In the genomic region with DNA sequence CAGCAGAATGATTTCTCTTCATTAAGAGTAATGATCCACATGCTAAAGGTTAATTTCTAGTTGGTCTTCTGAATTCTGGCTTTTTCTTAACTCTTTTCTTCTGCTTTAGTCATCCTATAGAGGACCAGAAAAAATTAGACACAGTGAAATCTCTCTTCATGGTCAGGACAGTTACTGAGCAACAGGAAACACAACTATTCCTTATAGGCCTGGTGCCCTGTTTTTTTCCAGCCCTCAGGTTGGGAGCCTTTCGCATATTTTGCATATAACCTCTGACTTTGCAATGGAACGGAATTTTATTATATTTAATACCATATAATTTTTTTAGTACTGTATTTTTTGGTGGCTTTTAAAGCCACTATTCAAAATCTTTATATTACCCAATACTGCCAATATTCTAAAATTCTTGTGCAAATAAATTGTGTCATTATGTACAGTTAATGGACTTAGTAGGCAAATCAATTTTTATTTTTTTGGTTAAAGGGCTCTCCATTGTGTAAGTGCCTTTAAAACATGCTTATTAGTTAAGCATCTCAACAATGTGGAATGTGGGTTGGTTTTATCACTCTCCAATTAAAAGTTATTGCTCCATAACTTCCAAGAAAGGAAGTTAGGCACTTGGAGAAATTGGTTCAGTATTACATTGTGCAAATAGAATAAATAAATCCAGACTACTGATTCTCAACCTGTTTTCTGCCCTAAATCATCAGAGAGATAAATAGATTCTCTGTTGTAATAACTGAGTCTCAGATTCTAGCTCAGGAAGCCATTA, we compare ENCODE assay signal across 16 cellular contexts. TPM values are rescaled to one million over a fixed set of nuclear protein-coding genes. Genes with fewer than 3 reads are reported as not detected.
DNase-seq lines count a peak whose midpoint lies in the region; ATAC-seq and TF ChIP-seq lines count a peak whose summit lies in the region.
"Had no signal": no experiment of that assay in that cellular context is flagged by ENCODE, and none has a peak within 500 bp of the region (broad histone marks: within the 10 kb centered on the region; RNA-seq: fewer than 3 reads in every experiment).

No MANE protein-coding gene starts in this region.

- DNase-seq in EL (peak; percentile 69), SK-N-MC (ENCODE audit: low read depth, low spot score) (peak; percentile 83), fibroblast of the aortic adventitia (ENCODE audit: low read depth) (peak; percentile 69), SKM-1 (lab: John Stamatoyannopoulos, UW; ENCODE audit: unreplicated experiment) (no peak), WTC11 (ENCODE audit: low spot score) (no peak), epidermal melanocyte (ENCODE audit: insufficient read length, low spot score) (no peak)
- DNase-seq: activated CD4-positive, alpha-beta T cell treated with anti-CD3 and anti-CD28 coated beads for 36 hours; activated naive CD8-positive, alpha-beta T cell treated with anti-CD3 and anti-CD28 coated beads, Interleukin-2, amount 10 ng/mL, durations not matched to agents 7 days and 5 days; gastrocnemius medialis; NCI-H2227 treated with DMSO at 0.1 percent for 48 hours; stimulated activated CD4-positive, alpha-beta T cell treated with anti-CD3 and anti-CD28 coated beads, Interleukin-4, amount 100 ng/mL, for 1 hour; stimulated activated naive B cell treated with anti-CD40 and anti-IgM and Interleukin-4, amounts not matched to agents 10 μg/mL and 1 μg/mL and 100 μg/mL, for 72 hours had no signal

- no peak overlapping the region for H3K4me3 Mint-ChIP-seq in WTC11
- H3K4me3 Mint-ChIP-seq: activated CD4-positive, alpha-beta T cell treated with anti-CD3 and anti-CD28 coated beads for 36 hours; activated naive CD8-positive, alpha-beta T cell treated with anti-CD3 and anti-CD28 coated beads, Interleukin-2, amount 10 ng/mL, durations not matched to agents 7 days and 5 days; stimulated activated naive B cell treated with anti-CD40 and anti-IgM and Interleukin-4, amounts not matched to agents 10 μg/mL and 1 μg/mL and 100 μg/mL, for 72 hours had no signal

- no peak overlapping the region for H3K4me3 ChIP-seq in SK-N-MC
- no peak overlapping the region for H3K4me3 ChIP-seq in fibroblast of the aortic adventitia (ENCODE audit: low read depth, low read length)
- H3K4me3 ChIP-seq in skeletal muscle satellite cell (ENCODE audit: low read length): no peak overlapping the region
- H3K4me3 ChIP-seq: coronary artery, gastrocnemius medialis, vagina had no signal

- ATAC-seq in WTC11 (no peak), GM18868 (IDR thresholded peaks at IDR 0.05; ENCODE audit: unreplicated experiment) (no peak)
- ATAC-seq: activated CD4-positive, alpha-beta T cell treated with anti-CD3 and anti-CD28 coated beads for 36 hours; gastrocnemius medialis; stimulated activated naive B cell treated with anti-CD40 and anti-IgM and Interleukin-4, amounts not matched to agents 10 μg/mL and 1 μg/mL and 100 μg/mL, for 72 hours had no signal

- H3K4me2 ChIP-seq in skeletal muscle satellite cell (ENCODE audit: low read length): peak overlapping the region; percentile 2

- H3K27ac Mint-ChIP-seq in WTC11: no peak overlapping the region; the same call in 1 of the 2 replicates
- H3K27ac Mint-ChIP-seq: activated CD4-positive, alpha-beta T cell treated with anti-CD3 and anti-CD28 coated beads for 36 hours; activated naive CD8-positive, alpha-beta T cell treated with anti-CD3 and anti-CD28 coated beads, Interleukin-2, amount 10 ng/mL, durations not matched to agents 7 days and 5 days; stimulated activated naive B cell treated with anti-CD40 and anti-IgM and Interleukin-4, amounts not matched to agents 10 μg/mL and 1 μg/mL and 100 μg/mL, for 72 hours had no signal

- peaks cover 76% of the 10 kb centered on the region for H3K4me1 ChIP-seq in skeletal muscle satellite cell (ENCODE audit: control insufficient read depth, insufficient read depth, low read length)

- H3K9me3 ChIP-seq in SK-N-MC (ENCODE audit: low read depth, low read length) (no peaks in the 10 kb centered on the region), skeletal muscle satellite cell (replicated peaks; ENCODE audit: low read length) (no peaks in the 10 kb centered on the region)
- H3K9me3 ChIP-seq: gastrocnemius medialis, vagina had no signal

- H3K36me3 ChIP-seq in SK-N-MC (ENCODE audit: insufficient read depth, low read length) (no peaks in the 10 kb centered on the region), skeletal muscle satellite cell (ENCODE audit: insufficient read depth, low read length) (no peaks in the 10 kb centered on the region)
- H3K36me3 ChIP-seq: gastrocnemius medialis, vagina had no signal

- TF ChIP-seq CTCF in fibroblast of the aortic adventitia (IDR thresholded peaks at IDR 0.05; ENCODE audit: insufficient read depth, low read length): no peak
- TF ChIP-seq CTCF in WTC11 (IDR thresholded peaks at IDR 0.05): no peak

- no peaks in the 10 kb centered on the region for H3K27me3 Mint-ChIP-seq in WTC11 (ENCODE audit: low read depth)
- H3K27me3 Mint-ChIP-seq: activated CD4-positive, alpha-beta T cell treated with anti-CD3 and anti-CD28 coated beads for 36 hours; activated naive CD8-positive, alpha-beta T cell treated with anti-CD3 and anti-CD28 coated beads, Interleukin-2, amount 10 ng/mL, durations not matched to agents 7 days and 5 days; stimulated activated naive B cell treated with anti-CD40 and anti-IgM and Interleukin-4, amounts not matched to agents 10 μg/mL and 1 μg/mL and 100 μg/mL, for 72 hours had no signal

- H3K27me3 ChIP-seq in skeletal muscle satellite cell (ENCODE audit: control insufficient read depth, insufficient read depth, low read length): no peaks in the 10 kb centered on the region
- H3K27me3 ChIP-seq: gastrocnemius medialis, vagina had no signal

- H3K27ac ChIP-seq in SK-N-MC: no peak overlapping the region
- H3K27ac ChIP-seq: coronary artery, gastrocnemius medialis, vagina had no signal

- H3K4me1 Mint-ChIP-seq in WTC11: peaks cover 45% of the 10 kb centered on the region
- H3K4me1 Mint-ChIP-seq: activated CD4-positive, alpha-beta T cell treated with anti-CD3 and anti-CD28 coated beads for 36 hours had no signal

- H3K36me3 Mint-ChIP-seq in WTC11: no peaks in the 10 kb centered on the region
- H3K36me3 Mint-ChIP-seq: activated naive CD8-positive, alpha-beta T cell treated with anti-CD3 and anti-CD28 coated beads, Interleukin-2, amount 10 ng/mL, durations not matched to agents 7 days and 5 days had no signal

- no peaks in the 10 kb centered on the region for H3K9me3 Mint-ChIP-seq in WTC11
- H3K9me3 Mint-ChIP-seq: activated naive CD8-positive, alpha-beta T cell treated with anti-CD3 and anti-CD28 coated beads, Interleukin-2, amount 10 ng/mL, durations not matched to agents 7 days and 5 days; stimulated activated naive B cell treated with anti-CD40 and anti-IgM and Interleukin-4, amounts not matched to agents 10 μg/mL and 1 μg/mL and 100 μg/mL, for 72 hours had no signal

- CTCF ChIA-PET in WTC11 (lab: Charles Lee): interaction anchor here (0.7 to 1.6 kb wide), 2 partner anchors 23 to 244 kb away, joined by 4 to 6 read pairs; a partner anchor contains a TSS

- POLR2A ChIA-PET in WTC11 (lab: Charles Lee): interaction anchor here (0.6 kb wide), 2 partner anchors 20 to 137 kb away, joined by 3 to 6 read pairs; no protein-coding TSS in a partner anchor

- no peak overlapping the region for H3K9ac ChIP-seq in SK-N-MC (ENCODE audit: insufficient read length)
- H3K9ac ChIP-seq in skeletal muscle satellite cell (ENCODE audit: low read depth, low read length): no peak overlapping the region

TF ChIP-seq in WTC11, 78 proteins besides CTCF, POLR2A, EP300 and RAD21 (continues in another document):
- TF ChIP-seq ZNF263 (CRISPR knock-in tag; IDR thresholded peaks at IDR 0.05; ENCODE audit: low read depth): no peak
- TF ChIP-seq, protein P1, sequence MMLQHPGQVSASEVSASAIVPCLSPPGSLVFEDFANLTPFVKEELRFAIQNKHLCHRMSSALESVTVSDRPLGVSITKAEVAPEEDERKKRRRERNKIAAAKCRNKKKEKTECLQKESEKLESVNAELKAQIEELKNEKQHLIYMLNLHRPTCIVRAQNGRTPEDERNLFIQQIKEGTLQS (CRISPR knock-in tag; conservative IDR thresholded peaks at IDR 0.05): no peak
- no peak for TF ChIP-seq ZNF416 (CRISPR knock-in tag; IDR thresholded peaks at IDR 0.05)
- no peak for TF ChIP-seq NFATC4 (CRISPR knock-in tag; IDR thresholded peaks at IDR 0.05)
- TF ChIP-seq, protein P2, sequence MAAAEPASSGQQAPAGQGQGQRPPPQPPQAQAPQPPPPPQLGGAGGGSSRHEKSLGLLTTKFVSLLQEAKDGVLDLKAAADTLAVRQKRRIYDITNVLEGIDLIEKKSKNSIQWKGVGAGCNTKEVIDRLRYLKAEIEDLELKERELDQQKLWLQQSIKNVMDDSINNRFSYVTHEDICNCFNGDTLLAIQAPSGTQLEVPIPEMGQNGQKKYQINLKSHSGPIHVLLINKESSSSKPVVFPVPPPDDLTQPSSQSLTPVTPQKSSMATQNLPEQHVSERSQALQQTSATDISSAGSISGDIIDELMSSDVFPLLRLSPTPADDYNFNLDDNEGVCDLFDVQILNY (CRISPR knock-in tag; IDR thresholded peaks at IDR 0.05): no peak
- TF ChIP-seq, protein P3, sequence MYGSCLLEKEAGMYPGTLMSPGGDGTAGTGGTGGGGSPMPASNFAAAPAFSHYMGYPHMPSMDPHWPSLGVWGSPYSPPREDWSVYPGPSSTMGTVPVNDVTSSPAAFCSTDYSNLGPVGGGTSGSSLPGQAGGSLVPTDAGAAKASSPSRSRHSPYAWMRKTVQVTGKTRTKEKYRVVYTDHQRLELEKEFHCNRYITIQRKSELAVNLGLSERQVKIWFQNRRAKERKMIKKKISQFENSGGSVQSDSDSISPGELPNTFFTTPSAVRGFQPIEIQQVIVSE (CRISPR knock-in tag; IDR thresholded peaks at IDR 0.05; ENCODE audit: borderline replicate concordance): no peak
- TF ChIP-seq, protein P4, sequence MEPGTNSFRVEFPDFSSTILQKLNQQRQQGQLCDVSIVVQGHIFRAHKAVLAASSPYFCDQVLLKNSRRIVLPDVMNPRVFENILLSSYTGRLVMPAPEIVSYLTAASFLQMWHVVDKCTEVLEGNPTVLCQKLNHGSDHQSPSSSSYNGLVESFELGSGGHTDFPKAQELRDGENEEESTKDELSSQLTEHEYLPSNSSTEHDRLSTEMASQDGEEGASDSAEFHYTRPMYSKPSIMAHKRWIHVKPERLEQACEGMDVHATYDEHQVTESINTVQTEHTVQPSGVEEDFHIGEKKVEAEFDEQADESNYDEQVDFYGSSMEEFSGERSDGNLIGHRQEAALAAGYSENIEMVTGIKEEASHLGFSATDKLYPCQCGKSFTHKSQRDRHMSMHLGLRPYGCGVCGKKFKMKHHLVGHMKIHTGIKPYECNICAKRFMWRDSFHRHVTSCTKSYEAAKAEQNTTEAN (CRISPR knock-in tag; IDR thresholded peaks at IDR 0.05): no peak

RNA-seq across cellular contexts. Expression of a gene that starts 22.5 kb away (rescaled TPM):
- 13.2 and 25.8 TPM in 2 replicates for total RNA-seq in fibroblast of the aortic adventitia (ENCODE audit: low replicate concordance)
- 22.9 and 31.4 TPM in 2 replicates for total RNA-seq in skeletal muscle satellite cell (2012; rRNA removed)
- total RNA-seq in WTC11 (2021): 20.9 to 25.4 TPM (median 21.9 TPM) in 3 replicates

Comparison
In these comparisons a context has a peak if more than half of its experiments do, and no peak if none do; other contexts are left out.
1. DNase-seq: peak in EL (single experiment), SK-N-MC (single experiment) and fibroblast of the aortic adventitia (single experiment); none in SKM-1 (single experiment), WTC11 (single experiment) and epidermal melanocyte (single experiment).